ENCODE assay signal across 9 cellular contexts in the genomic region with DNA sequence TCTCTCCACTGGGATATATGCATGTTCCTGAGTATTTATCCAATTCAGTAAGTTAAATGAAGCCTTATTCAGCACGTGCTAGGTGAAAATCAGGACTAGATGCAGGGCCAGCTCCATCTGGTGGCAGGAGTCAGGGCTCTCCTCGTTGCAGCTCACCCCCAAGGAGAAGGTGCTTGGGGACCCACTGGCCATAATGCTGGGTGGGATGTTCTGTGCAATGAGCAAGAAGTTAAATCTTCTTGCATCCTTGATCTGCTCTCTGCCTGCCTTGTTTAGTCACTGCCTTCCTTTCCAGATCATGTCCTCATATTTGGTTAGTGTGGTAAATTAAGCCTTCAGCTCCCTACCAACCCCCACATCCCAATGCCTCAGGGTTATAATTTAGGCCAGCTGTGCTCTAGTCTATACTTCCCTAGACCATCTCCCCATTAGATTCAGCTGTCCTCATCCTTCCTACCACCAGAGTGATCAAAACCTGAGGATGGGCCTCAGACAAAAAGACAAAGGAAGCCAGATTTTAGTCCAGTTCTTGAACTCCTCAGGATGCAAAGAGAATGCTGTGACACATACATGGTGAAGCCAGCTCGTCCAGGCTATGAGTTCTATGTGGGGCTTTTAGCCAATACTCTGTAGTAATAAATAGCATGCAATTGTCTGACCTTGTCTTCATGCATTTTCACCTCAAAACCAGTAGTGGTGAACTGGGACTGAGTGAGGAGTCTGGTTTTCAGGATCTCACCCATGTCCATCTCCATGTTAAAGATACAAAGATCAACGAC. TPM values are rescaled to one million over a fixed set of nuclear protein-coding genes. Genes with fewer than 3 reads are reported as not detected.
DNase-seq lines count a peak whose midpoint lies in the region; ATAC-seq and TF ChIP-seq lines count a peak whose summit lies in the region.
"Had no signal": no experiment of that assay in that cellular context is flagged by ENCODE, and none has a peak within 500 bp of the region (broad histone marks: within the 10 kb centered on the region; RNA-seq: fewer than 3 reads in every experiment).

No MANE protein-coding gene starts in this region.

- 38 to 53% methylated on average over 3 to 4 of the region's 4 CpGs for WGBS in endodermal cell (ENCODE audit: insufficient coverage in 1 of 2, insufficient read length in 1 of 2), 2 experiments
- WGBS in psoas muscle, 3 donors, result 29 to 34% (median 32%) methylated on average over 4 of the region's 4 CpGs

- H3K27me3 ChIP-seq in endodermal cell (ENCODE audit: control insufficient read depth, insufficient read depth, low read length, poor library complexity, severe bottlenecking), result peaks cover 8% of the 10 kb centered on the region
- H3K27me3 ChIP-seq in psoas muscle (ENCODE audit: insufficient read depth in 3 of 3, low read length in 2 of 3), result no peaks in the 10 kb centered on the region

- H3K27me3 Mint-ChIP-seq in endodermal cell (ENCODE audit: insufficient read depth), result peaks cover 9% of the 10 kb centered on the region

- peak in 1 of 4 donors; percentile 34 for ATAC-seq in psoas muscle
- no peak for ATAC-seq in HG02623 (IDR thresholded peaks at IDR 0.05; ENCODE audit: unreplicated experiment)
- ATAC-seq in HG03097 (IDR thresholded peaks at IDR 0.05; ENCODE audit: low FRiP score, unreplicated experiment), result no peak

- H3K4me3 ChIP-seq in endodermal cell (ENCODE audit: low read length) (no peak overlapping the region), psoas muscle (no peak overlapping the region)

- intact Hi-C loops in psoas muscle (cut with DNase I), result no loop called here

- H3K9me3 ChIP-seq in endodermal cell (ENCODE audit: control insufficient read depth, low read length) (no peaks in the 10 kb centered on the region), psoas muscle (no peaks in the 10 kb centered on the region)

- H3K27ac Mint-ChIP-seq in endodermal cell, result no peak overlapping the region
- H3K27ac Mint-ChIP-seq: memory B cell had no signal

- H3K4me3 Mint-ChIP-seq in endodermal cell, result no peak overlapping the region
- H3K4me3 Mint-ChIP-seq: memory B cell had no signal

- H3K27ac ChIP-seq in endodermal cell (ENCODE audit: low read depth, low read length) (no peak overlapping the region), psoas muscle (no peak overlapping the region)

- DNase-seq in NCI-H510A (lab: John Stamatoyannopoulos, UW), result peak; percentile 3
- peak; percentile 80 for DNase-seq in endodermal cell
- DNase-seq in psoas muscle, result no peak
- no peak for DNase-seq in H4 (ENCODE audit: low spot score)
- no peak for DNase-seq in stimulated activated CD4-positive, alpha-beta T cell treated with anti-CD3 and anti-CD28 coated beads, Interleukin-4, amount 100 ng/mL, for 4 hours

- H3K4me1 Mint-ChIP-seq in endodermal cell, result peaks cover 8% of the 10 kb centered on the region
- H3K4me1 Mint-ChIP-seq: memory B cell had no signal

- H3K9ac ChIP-seq in endodermal cell (ENCODE audit: extremely low read depth, low read length, poor library complexity, severe bottlenecking), result no peak overlapping the region

- H3K36me3 ChIP-seq in endodermal cell (ENCODE audit: control insufficient read depth, insufficient read depth, low read length), result no peaks in the 10 kb centered on the region
- no peaks in the 10 kb centered on the region for H3K36me3 ChIP-seq in psoas muscle (ENCODE audit: insufficient read depth in 1 of 2, low read depth in 1 of 2)

- H3K4me1 ChIP-seq in endodermal cell (ENCODE audit: control insufficient read depth, insufficient read depth, low read length) (peaks cover 3% of the 10 kb centered on the region), psoas muscle (no peaks in the 10 kb centered on the region)

- no peaks in the 10 kb centered on the region for H3K36me3 Mint-ChIP-seq in endodermal cell (ENCODE audit: low read depth)
- H3K36me3 Mint-ChIP-seq: memory B cell had no signal

- TF ChIP-seq CTCF in GM12874 (IDR thresholded peaks at IDR 0.05; ENCODE audit: insufficient read depth, low read depth, low read length) (peak; percentile 51), endodermal cell (conservative IDR thresholded peaks at IDR 0.05) (peak; percentile 82), psoas muscle (IDR thresholded peaks at IDR 0.05) (peak; percentile 31)

- H3K9me3 Mint-ChIP-seq in endodermal cell, result no peaks in the 10 kb centered on the region
- H3K9me3 Mint-ChIP-seq: memory B cell had no signal

RNA-seq across cellular contexts. Expression of gene SEC16B, which starts 55.9 kb away (rescaled TPM):
- total RNA-seq in endodermal cell, result 1 to 10 TPM in 1 of 2 donors, under 1 TPM in 1; 0.90 to 1.7 TPM
- 1.4 TPM for polyA plus RNA-seq in endodermal cell (2013, experiment 1 of 2)
- 1.7 TPM for polyA plus RNA-seq in endodermal cell (2013, experiment 2 of 2)
- 1 to 10 TPM in 2 of 4 donors, under 1 TPM in 2; 0.42 to 2.3 (median 1.2) TPM for total RNA-seq in psoas muscle
- 1 to 10 TPM in 1 of 3 donors, under 1 TPM in 2; 0.75 to 1.1 (median 0.81) TPM for polyA plus RNA-seq in psoas muscle
- 0.04 and 0.27 TPM in 2 replicates for total RNA-seq in H4 (2014; rRNA removed; shearing (Covaris generic))

Comparison
In these comparisons a context has a peak if more than half of its experiments do, and no peak if none do; other contexts are left out.
1. CTCF ChIP-seq: peak in every context shown above with its lines; median percentile 82 in endodermal cell; 51 in GM12874; 31 in psoas muscle.
2. DNase-seq: peak in NCI-H510A (single experiment) and endodermal cell (single experiment); none in psoas muscle (0 of 2), H4 (single experiment) and stimulated activated CD4-positive, alpha-beta T cell treated with anti-CD3 and anti-CD28 coated beads, Interleukin-4, amount 100 ng/mL, for 4 hours (0 of 2).